ENCODE assay signal across 27 cellular contexts in the genomic region with DNA sequence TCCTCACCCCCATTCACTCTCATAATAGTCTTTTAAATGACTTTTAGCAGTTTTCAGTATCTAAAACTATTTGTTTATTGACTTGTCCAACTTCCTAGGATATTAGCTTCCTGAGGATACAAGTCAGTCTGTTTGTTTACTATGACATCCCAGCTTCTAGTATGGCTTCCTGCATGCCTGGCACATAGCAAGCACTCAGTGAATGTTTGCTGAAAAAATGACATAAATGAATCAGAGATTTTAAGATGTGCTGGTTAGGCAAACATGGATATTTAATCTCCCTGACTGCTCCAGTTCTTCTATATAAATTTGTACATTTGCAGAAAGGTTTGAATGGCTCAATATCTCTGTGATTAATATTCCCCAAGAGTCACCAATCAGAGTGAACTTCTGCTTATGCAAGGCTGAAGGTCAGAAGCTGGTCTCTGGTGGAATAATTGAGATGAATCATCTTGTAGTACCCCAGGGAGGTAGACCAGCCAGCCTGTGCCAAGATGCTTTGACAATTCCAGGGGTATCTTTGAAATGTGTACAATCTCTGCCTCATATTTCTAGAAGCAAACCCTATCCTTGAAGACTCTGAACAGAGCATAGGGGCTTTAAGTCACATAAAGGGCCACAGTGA.
"Had no signal": no experiment of that assay in that cellular context is flagged by ENCODE, and none has a peak within 500 bp of the region (broad histone marks: within the 10 kb centered on the region; RNA-seq: fewer than 3 reads in every experiment).

No MANE protein-coding gene starts in this region.

- ATAC-seq: activated T-cell treated with anti-CD3 and anti-CD28 coated beads, Interleukin-2, amount 50 U/mL, for 4 hours; effector memory CD8-positive, alpha-beta T cell; esophagus mucosa; gastroesophageal sphincter; mucosa of descending colon; WTC11 had no signal

- H3K27me3 ChIP-seq: colonic mucosa, dorsolateral prefrontal cortex, gastroesophageal sphincter, sigmoid colon, vagina had no signal

- H3K4me1 Mint-ChIP-seq: activated naive CD8-positive, alpha-beta T cell treated with anti-CD3 and anti-CD28 coated beads for 36 hours; memory B cell; naive B cell had no signal

- H3K27me3 Mint-ChIP-seq: activated naive CD8-positive, alpha-beta T cell treated with anti-CD3 and anti-CD28 coated beads for 36 hours; naive B cell; type B pancreatic cell had no signal

- H3K4me1 ChIP-seq: colonic mucosa, gastroesophageal sphincter, parathyroid adenoma, sigmoid colon, vagina had no signal

- DNase-seq: activated CD4-positive, alpha-beta T cell treated with anti-CD3 and anti-CD28 coated beads, Interleukin-2, amount 50 U/mL, for 4 hours; activated CD8-positive, alpha-beta memory T cell treated with anti-CD3 and anti-CD28 coated beads, Interleukin-2, amount 50 U/mL, for 48 hours; activated naive CD4-positive, alpha-beta T cell; activated naive CD8-positive, alpha-beta T cell treated with anti-CD3 and anti-CD28 coated beads for 36 hours; activated T-cell treated with anti-CD3 and anti-CD28 coated beads, Interleukin-2, amount 50 U/mL, for 4 hours; colonic mucosa; dorsolateral prefrontal cortex; effector memory CD8-positive, alpha-beta T cell; head of caudate nucleus; hypothalamus; left cardiac atrium; mucosa of descending colon; naive B cell; nucleus accumbens; sigmoid colon; stimulated activated CD4-positive, alpha-beta T cell treated with anti-CD3 and anti-CD28 coated beads, Interleukin-4, amount 100 ng/mL, for 1 hour; stimulated activated naive CD4-positive, alpha-beta T cell; T-helper 2 cell had no signal

- H3K27ac ChIP-seq: colonic mucosa, dorsolateral prefrontal cortex, gastroesophageal sphincter, parathyroid adenoma, sigmoid colon, thoracic aorta, vagina had no signal

- H3K4me3 Mint-ChIP-seq: activated naive CD8-positive, alpha-beta T cell treated with anti-CD3 and anti-CD28 coated beads for 36 hours; activated T-cell treated with anti-CD3 and anti-CD28 coated beads, Interleukin-2, amount 50 U/mL, for 4 hours; effector memory CD8-positive, alpha-beta T cell; memory B cell; naive B cell; type B pancreatic cell; WTC11 had no signal

- H3K4me3 ChIP-seq: colonic mucosa, dorsolateral prefrontal cortex, gastroesophageal sphincter, mucosa of descending colon, sigmoid colon, thoracic aorta, vagina had no signal

- H3K9me3 Mint-ChIP-seq: activated naive CD8-positive, alpha-beta T cell treated with anti-CD3 and anti-CD28 coated beads for 36 hours; activated T-cell treated with anti-CD3 and anti-CD28 coated beads, Interleukin-2, amount 50 U/mL, for 4 hours; activated T-helper 2 cell treated with anti-CD3 and anti-CD28 coated beads, Interferon-gamma antibody, Interleukin-2, Interleukin-4, amounts not matched to agents 10 μg/mL and 5 μg/mL and 100 μg/mL, durations not matched to agents 14 hours and 24 hours and 36 hours; effector memory CD8-positive, alpha-beta T cell; memory B cell; type B pancreatic cell had no signal

- H3K9ac ChIP-seq: parathyroid adenoma had no signal

- H3K36me3 Mint-ChIP-seq: activated naive CD8-positive, alpha-beta T cell treated with anti-CD3 and anti-CD28 coated beads for 36 hours; memory B cell; naive B cell; type B pancreatic cell; WTC11 had no signal

- H3K36me3 ChIP-seq: colonic mucosa, gastroesophageal sphincter, sigmoid colon, thoracic aorta, vagina had no signal

- H3K9me3 ChIP-seq: colonic mucosa, gastroesophageal sphincter, mucosa of descending colon, sigmoid colon, thoracic aorta, vagina had no signal

- H3K27ac Mint-ChIP-seq: activated naive CD8-positive, alpha-beta T cell treated with anti-CD3 and anti-CD28 coated beads for 36 hours; activated T-helper 2 cell treated with anti-CD3 and anti-CD28 coated beads, Interferon-gamma antibody, Interleukin-2, Interleukin-4, amounts not matched to agents 10 μg/mL and 5 μg/mL and 100 μg/mL, durations not matched to agents 14 hours and 24 hours and 36 hours; effector memory CD8-positive, alpha-beta T cell; memory B cell; naive B cell; type B pancreatic cell; WTC11 had no signal
